ENCODE assay signal across 8 cellular contexts in genomic region chr9:33076360-33077004, GRCh38. TPM values are rescaled to one million over a fixed set of nuclear protein-coding genes. Genes with fewer than 3 reads are reported as not detected.
DNase-seq lines count a peak whose midpoint lies in the region; ATAC-seq, FAIRE-seq and TF ChIP-seq lines count a peak whose summit lies in the region.

TSS of gene SMU1 (minus strand) at chr9:33076674. CDS start at chr9:33076608, 66 bp downstream.

- H3K27ac Mint-ChIP-seq in natural killer cell, result peak within 1 kb of the TSS; percentile 93 to 99

- no peaks in the 10 kb centered on the region for H3K9me3 ChIP-seq in Loucy (ENCODE audit: insufficient read depth, low read depth, low read length)

- no peaks in the 10 kb centered on the region for H3K9me3 Mint-ChIP-seq in natural killer cell

- ATAC-seq in natural killer cell, result peak; percentile 94 to 99 (median 95)

- H3K4me2 ChIP-seq in Loucy (ENCODE audit: low read depth, low read length, poor library complexity, severe bottlenecking), result peak within 1 kb of the TSS; percentile 99

- H3K4me3 ChIP-seq in Loucy (ENCODE audit: low read length, poor library complexity, severe bottlenecking), result peak within 1 kb of the TSS; percentile 99

- peaks cover 8% of the 10 kb centered on the region; the same call in 1 of the 2 replicates for H3K36me3 ChIP-seq in Loucy (ENCODE audit: insufficient read depth, low read length)

- H3K27me3 ChIP-seq in Loucy (ENCODE audit: insufficient read depth, low read length, poor library complexity, severe bottlenecking), result no peaks in the 10 kb centered on the region

- intact Hi-C loops in natural killer cell (cut with micrococcal nuclease), result loop anchor here (1.0 to 5.0 kb wide), 3 partner anchors 49 to 188 kb away; partner anchors contain the start of genes APTX, BAG1 and DNAJA1

- peaks cover 28% of the 10 kb centered on the region for H4K20me1 ChIP-seq in Loucy (ENCODE audit: insufficient read depth, low read length, poor library complexity, severe bottlenecking)

- FAIRE-seq in H54 (lab: Jason Lieb, UNC), result peak; percentile 60

- peaks cover 22 to 23% of the 10 kb centered on the region in 2 donors for H3K4me1 Mint-ChIP-seq in natural killer cell

- peaks cover 53% of the 10 kb centered on the region for H3K79me2 ChIP-seq in Loucy (ENCODE audit: insufficient read depth, low read length)

- TF ChIP-seq CTCF in Loucy (conservative IDR thresholded peaks at IDR 0.05; ENCODE audit: low read length) (no peak), natural killer cell (IDR thresholded peaks at IDR 0.05) (no peak)

- no peaks in the 10 kb centered on the region for H3K36me3 Mint-ChIP-seq in natural killer cell

- DNase-seq in EL (peak; percentile 98), H54 (ENCODE audit: insufficient read length, low spot score) (peak; percentile 78), fibroblast of peridontal ligament (ENCODE audit: extremely low read depth) (peak; percentile 97), natural killer cell (peak; percentile 90)
- peak; percentile 92 for DNase-seq in activated T-helper 9 cell treated with anti-CD3 and anti-CD28 coated beads, Interleukin-2, amount 50 U/mL, for 16 hours (ENCODE audit: low read depth)
- peak; percentile 95 for DNase-seq in stimulated activated naive CD4-positive, alpha-beta T cell treated with Interleukin-2 at 50 U/mL for 16 hours (lab: John Stamatoyannopoulos, UW)

- no peaks in the 10 kb centered on the region for H3F3A ChIP-seq in Loucy (ENCODE audit: low read depth)

- TF ChIP-seq POLR2A in H54 (IDR thresholded peaks at IDR 0.05; ENCODE audit: low read depth, low read length), result peak; percentile 47
- TF ChIP-seq POLR2A in Raji (IDR thresholded peaks at IDR 0.05; ENCODE audit: insufficient read depth, low read depth, low read length), result peak; percentile 88

- no peaks in the 10 kb centered on the region for H3K9me2 ChIP-seq in Loucy (replicated peaks; ENCODE audit: low read depth, low read length)

- H3K4me1 ChIP-seq in Loucy (ENCODE audit: insufficient read depth, low read length, poor library complexity, severe bottlenecking), result peaks cover 20% of the 10 kb centered on the region

- peak within 1 kb of the TSS; percentile 82 for H2AFZ ChIP-seq in Loucy (ENCODE audit: low read length)

- peak within 1 kb of the TSS; percentile 96 for H3K4me3 Mint-ChIP-seq in natural killer cell

- H3K27me3 Mint-ChIP-seq in natural killer cell (ENCODE audit: low read depth in 2 of 2), result no peaks in the 10 kb centered on the region

- peak within 1 kb of the TSS; percentile 97 for H3K9ac ChIP-seq in Loucy (ENCODE audit: low read depth, low read length, poor library complexity, severe bottlenecking)

RNA-seq across cellular contexts. Expression of gene SMU1, which starts in this region (rescaled TPM):
- total RNA-seq in natural killer cell, result 10 to 100 TPM; 21.9 to 23.2 (median 22.1) TPM

Comparison
In these comparisons a context has a peak if more than half of its experiments do, and no peak if none do; other contexts are left out.
1. Peak in every context shown above with its lines: DNase-seq, ATAC-seq and H3K4me3 ChIP-seq.